In genomic region chr7:106284516-106285050, GRCh38 we compare ENCODE assay signal across 7 cellular contexts. TPM values are rescaled to one million over a fixed set of nuclear protein-coding genes. Genes with fewer than 3 reads are reported as not detected.
A peak's percentile ranks its signal among the peaks of the same experiment; 100 is the strongest.
DNase-seq lines count a peak whose midpoint lies in the region; ATAC-seq, FAIRE-seq and TF ChIP-seq lines count a peak whose summit lies in the region.

Gene NAMPT (minus strand): TSS chr7:106284983. CDS start chr7:106284884, 99 bp downstream.

- no peaks in the 10 kb centered on the region for H3K27me3 Mint-ChIP-seq in H9 (ENCODE audit: low read depth)
- no peaks in the 10 kb centered on the region for H3K27me3 Mint-ChIP-seq in osteocyte (ENCODE audit: unreplicated experiment)

- peak within 1 kb of the TSS; percentile 65 for H3K4me3 ChIP-seq in GM12875 (ENCODE audit: low read depth, low read length)

- H3K27ac ChIP-seq in H9 (ENCODE audit: insufficient read length, low read depth, low read length), result peak within 1 kb of the TSS; percentile 92

- H3K4me1 Mint-ChIP-seq in H9 (peaks cover 34 to 35% of the 10 kb centered on the region in 2 experiments), osteocyte (ENCODE audit: unreplicated experiment) (peaks cover 36% of the 10 kb centered on the region)

- no peak for TF ChIP-seq CTCF in GM12875 (IDR thresholded peaks at IDR 0.05; ENCODE audit: borderline replicate concordance, insufficient read depth, low read depth, low read length)
- no peak for TF ChIP-seq CTCF in H9 (conservative IDR thresholded peaks at IDR 0.05)
- TF ChIP-seq CTCF in osteocyte (IDR thresholded peaks at IDR 0.05), result no peak

- no peak for FAIRE-seq in frontal cortex (lab: Jason Lieb, UNC)

- H3K27ac Mint-ChIP-seq in H9 (peak within 1 kb of the TSS; percentile 98 to 99 (median 99)), osteocyte (ENCODE audit: unreplicated experiment) (peak within 1 kb of the TSS; percentile 99)

- no CpG with 5 or more reads among the region's 61 CpGs for WGBS in H9 (ENCODE audit: extremely low coverage, insufficient read length, low lambda C conversion rate)

- no peak within 1 kb of the TSS; the same call in 1 of the 2 replicates for H3K4ac ChIP-seq in H9 (ENCODE audit: low read depth, low read length)

- no peak within 1 kb of the TSS for H3K23ac ChIP-seq in H9 (ENCODE audit: insufficient read length, low read depth, low read length)

- H3K9me3 Mint-ChIP-seq in H9 (no peaks in the 10 kb centered on the region), osteocyte (ENCODE audit: unreplicated experiment) (no peaks in the 10 kb centered on the region)

- no peak within 1 kb of the TSS for H4K91ac ChIP-seq in H9 (ENCODE audit: insufficient read length, low read depth, low read length)

- peak within 1 kb of the TSS; percentile 92 for H3K9ac ChIP-seq in H9 (ENCODE audit: extremely low read depth, insufficient read length, low read length)

- peak; percentile 69 for DNase-seq in H9
- DNase-seq in NCI-H2029 treated with DMSO at 0.1 percent for 48 hours (lab: John Stamatoyannopoulos, UW), result peak; percentile 83
- peak; percentile 4 to 49 for DNase-seq in activated T-helper 1 cell treated with anti-CD3 and anti-CD28 coated beads, Interleukin-2, amount 50 U/mL, for 16 hours (ENCODE audit: low read depth in 1 of 2, low spot score in 1 of 2)
- no peak for DNase-seq in frontal cortex (ENCODE audit: low spot score in 2 of 2)
- DNase-seq in osteocyte (ENCODE audit: extremely low spot score, unreplicated experiment), result peak; percentile 88

- H3K14ac ChIP-seq in H9 (ENCODE audit: insufficient read depth, low read length), result peak within 1 kb of the TSS; percentile 91

- peak within 1 kb of the TSS; percentile 100 for H3K4me2 ChIP-seq in H9 (ENCODE audit: insufficient read depth, insufficient read length, low read length)

- ATAC-seq in GM21786 (IDR thresholded peaks at IDR 0.05; ENCODE audit: unreplicated experiment), result no peak

- peak within 1 kb of the TSS; percentile 71 for H4K8ac ChIP-seq in H9 (replicated peaks; ENCODE audit: insufficient read length, low read depth, low read length)

- H4K20me1 ChIP-seq in H9 (ENCODE audit: control insufficient read depth, insufficient read depth, insufficient read length), result no peaks in the 10 kb centered on the region

- H3T11ph ChIP-seq in H9 (ENCODE audit: low read length), result no peak within 1 kb of the TSS

- H3K4me3 Mint-ChIP-seq in H9, result peak within 1 kb of the TSS; percentile 85 to 95
- H3K4me3 Mint-ChIP-seq in osteocyte (ENCODE audit: unreplicated experiment), result peak within 1 kb of the TSS; percentile 96

- H3K79me1 ChIP-seq in H9 (ENCODE audit: insufficient read depth, low read depth, low read length, poor library complexity, severe bottlenecking), result no peaks in the 10 kb centered on the region

- no peak within 1 kb of the TSS for H2BK20ac ChIP-seq in H9 (ENCODE audit: low read depth, low read length, poor library complexity, severe bottlenecking)

- H3K4me1 ChIP-seq in H9 (ENCODE audit: insufficient read depth, low read length), result no peaks in the 10 kb centered on the region; the same call in 1 of the 2 replicates

- H2BK120ac ChIP-seq in H9 (ENCODE audit: low read depth, low read length, poor library complexity, severe bottlenecking), result no peak within 1 kb of the TSS

- peaks cover 0 to 3% (median 0%) of the 10 kb centered on the region in 3 experiments; a peak in 2 of 7 replicates for H3K36me3 Mint-ChIP-seq in H9 (ENCODE audit: insufficient read depth in 1 of 3, low read depth in 3 of 3)
- no peaks in the 10 kb centered on the region for H3K36me3 Mint-ChIP-seq in osteocyte (ENCODE audit: unreplicated experiment)

- H4K5ac ChIP-seq in H9 (ENCODE audit: insufficient read length, low read depth, low read length), result peak within 1 kb of the TSS; percentile 19

- H3K18ac ChIP-seq in H9 (ENCODE audit: insufficient read length, low read depth, low read length), result peak within 1 kb of the TSS; percentile 88

- H2BK5ac ChIP-seq in H9 (ENCODE audit: insufficient read length, low read length), result peak within 1 kb of the TSS; percentile 27

- peak within 1 kb of the TSS; percentile 75 for H3K56ac ChIP-seq in H9 (ENCODE audit: insufficient read length, low read depth, low read length)

- no peaks in the 10 kb centered on the region for H3K27me3 ChIP-seq in H9 (ENCODE audit: insufficient read depth, low read length)

- H2BK15ac ChIP-seq in H9 (ENCODE audit: low read depth, low read length), result no peak within 1 kb of the TSS

- H3K9me3 ChIP-seq in H9 (ENCODE audit: control insufficient read depth, low read depth, low read length), result no peaks in the 10 kb centered on the region

- no peak within 1 kb of the TSS for H2BK12ac ChIP-seq in H9 (ENCODE audit: insufficient read length, low read depth, low read length)

- H3K23me2 ChIP-seq in H9 (ENCODE audit: insufficient read length, low read depth, low read length, poor library complexity, severe bottlenecking), result peaks cover 7% of the 10 kb centered on the region

- no peak within 1 kb of the TSS for H2AFZ ChIP-seq in H9 (ENCODE audit: low read length)

- H2AK5ac ChIP-seq in H9 (ENCODE audit: insufficient read length, low read length), result no peak within 1 kb of the TSS

- peaks cover 19% of the 10 kb centered on the region for H3K79me2 ChIP-seq in H9 (ENCODE audit: insufficient read depth, low read length)

RNA-seq across cellular contexts. Expression of gene NAMPT, which starts in this region (rescaled TPM):
- total RNA-seq in H9 (2021) (77.3 and 83.5 TPM in 2 replicates), frontal cortex (50.1 TPM), osteocyte (64.4 and 71.6 TPM in 2 replicates)

Comparison
In these comparisons a context has a peak if more than half of its experiments do, and no peak if none do; other contexts are left out.
1. DNase-seq: peak in H9 (single experiment), NCI-H2029 treated with DMSO at 0.1 percent for 48 hours (single experiment), activated T-helper 1 cell treated with anti-CD3 and anti-CD28 coated beads, Interleukin-2, amount 50 U/mL, for 16 hours (2 of 2) and osteocyte (single experiment); none in frontal cortex (0 of 2).